ENCODE assay signal across 15 cellular contexts in the genomic region with DNA sequence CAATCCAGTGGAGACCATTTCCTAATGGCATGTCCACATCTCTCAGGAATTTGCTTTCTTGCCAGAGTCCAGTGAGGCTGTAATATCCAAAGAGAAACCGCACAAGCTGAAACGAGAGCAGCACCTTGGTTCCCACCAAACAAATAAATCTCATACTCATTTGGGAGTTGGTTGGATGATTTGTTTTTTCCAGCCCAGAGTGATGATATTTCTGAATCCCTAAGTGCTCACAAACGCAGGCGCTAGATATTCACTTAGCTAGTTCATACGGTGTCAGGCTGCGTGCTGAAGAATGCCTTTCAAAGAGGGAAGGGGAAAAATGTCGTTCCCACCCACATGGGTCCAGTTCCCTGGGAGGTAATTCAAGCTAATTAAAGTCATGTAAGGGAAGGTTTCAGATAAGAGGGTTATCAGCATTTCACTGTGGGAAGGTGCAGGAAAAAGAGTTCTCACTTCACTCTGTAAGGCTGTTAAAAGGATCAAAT. TPM values are rescaled to one million over a fixed set of nuclear protein-coding genes. Genes with fewer than 3 reads are reported as not detected.
DNase-seq lines count a peak whose midpoint lies in the region; ATAC-seq, FAIRE-seq and TF ChIP-seq lines count a peak whose summit lies in the region.
"Had no signal": no experiment of that assay in that cellular context is flagged by ENCODE, and none has a peak within 500 bp of the region (broad histone marks: within the 10 kb centered on the region; RNA-seq: fewer than 3 reads in every experiment).

No MANE protein-coding gene starts in this region.

- H3K4me3 ChIP-seq in BJ (ENCODE audit: low read depth, low read length) (no peak overlapping the region), SJCRH30 (peak overlapping the region; percentile 17), foreskin fibroblast (ENCODE audit: low read depth in 1 of 2, low read length in 2 of 2) (peak overlapping the region in 1 of 2 donors; percentile 28), pancreas (no peak overlapping the region)
- H3K4me3 ChIP-seq: skin epidermis had no signal

- FAIRE-seq in pancreas (lab: Jason Lieb, UNC): peak; percentile 47

- DNase-seq in BJ (ENCODE audit: low read depth) (peak; percentile 87), SJCRH30 (peak; percentile 70 to 71), foreskin fibroblast (peak; percentile 36 to 70), pancreas (peak in 2 of 6 donors; percentile 28 to 51), epidermal melanocyte (ENCODE audit: insufficient read length, low spot score) (no peak)
- no peak for DNase-seq in activated CD4-positive, alpha-beta memory T cell treated with anti-CD3 and anti-CD28 coated beads, Interleukin-2, amount 10 ng/mL, durations not matched to agents 7 days and 5 days
- no peak for DNase-seq in activated CD8-positive, alpha-beta memory T cell treated with anti-CD3 and anti-CD28 coated beads, Interleukin-2, amount 10 ng/mL, durations not matched to agents 7 days and 5 days
- DNase-seq: CD4-positive, alpha-beta memory T cell; H9; NCI-H446 treated with DMSO at 0.1 percent for 48 hours; stimulated activated naive CD8-positive, alpha-beta T cell treated with anti-CD3 and anti-CD28 coated beads, Interleukin-15, Interleukin-2, amounts not matched to agents 100 U/mL and 50 U/mL, for 24 hours had no signal

- H3K4me1 Mint-ChIP-seq in activated CD4-positive, alpha-beta memory T cell treated with anti-CD3 and anti-CD28 coated beads, Interleukin-2, amount 10 ng/mL, durations not matched to agents 7 days and 5 days: no peaks in the 10 kb centered on the region
- no peaks in the 10 kb centered on the region for H3K4me1 Mint-ChIP-seq in activated CD8-positive, alpha-beta memory T cell treated with anti-CD3 and anti-CD28 coated beads, Interleukin-2, amount 10 ng/mL, durations not matched to agents 7 days and 5 days
- H3K4me1 Mint-ChIP-seq: CD4-positive, alpha-beta memory T cell; H9 had no signal

- H3K27me3 ChIP-seq in BJ (ENCODE audit: control insufficient read depth, insufficient read depth, low read length) (no peaks in the 10 kb centered on the region), SJCRH30 (no peaks in the 10 kb centered on the region), pancreas (no peaks in the 10 kb centered on the region)

- no peak overlapping the region for H3K27ac Mint-ChIP-seq in activated CD4-positive, alpha-beta memory T cell treated with anti-CD3 and anti-CD28 coated beads, Interleukin-2, amount 10 ng/mL, durations not matched to agents 7 days and 5 days
- no peak overlapping the region for H3K27ac Mint-ChIP-seq in activated CD8-positive, alpha-beta memory T cell treated with anti-CD3 and anti-CD28 coated beads, Interleukin-2, amount 10 ng/mL, durations not matched to agents 7 days and 5 days
- H3K27ac Mint-ChIP-seq: activated naive CD4-positive, alpha-beta T cell treated with anti-CD3 and anti-CD28 coated beads, Interleukin-2, amount 50 U/mL, for 72 hours; CD4-positive, alpha-beta memory T cell had no signal

- ATAC-seq in pancreas (peak; percentile 64 to 78 (median 70)), HG02973 (IDR thresholded peaks at IDR 0.05; ENCODE audit: unreplicated experiment) (no peak)
- ATAC-seq in activated CD8-positive, alpha-beta memory T cell treated with anti-CD3 and anti-CD28 coated beads, Interleukin-2, amount 10 ng/mL, durations not matched to agents 7 days and 5 days: no peak
- ATAC-seq: activated naive CD4-positive, alpha-beta T cell treated with anti-CD3 and anti-CD28 coated beads, Interleukin-2, amount 50 U/mL, for 72 hours; stimulated activated naive CD8-positive, alpha-beta T cell treated with anti-CD3 and anti-CD28 coated beads, Interleukin-15, Interleukin-2, amounts not matched to agents 100 U/mL and 50 U/mL, for 24 hours had no signal

- POLR2A ChIA-PET in BJ (lab: Charles Lee): no interaction called here
- POLR2A ChIA-PET in activated CD4-positive, alpha-beta memory T cell treated with anti-CD3 and anti-CD28 coated beads, Interleukin-2, amount 10 ng/mL, durations not matched to agents 7 days and 5 days (lab: Charles Lee): no interaction called here

- H3K36me3 ChIP-seq in BJ (ENCODE audit: control insufficient read depth, insufficient read depth, low read length) (no peaks in the 10 kb centered on the region), SJCRH30 (no peaks in the 10 kb centered on the region), pancreas (no peaks in the 10 kb centered on the region)

- H3K9me3 ChIP-seq in SJCRH30 (replicated peaks) (no peaks in the 10 kb centered on the region), pancreas (no peaks in the 10 kb centered on the region)

- H3K4me1 ChIP-seq in SJCRH30: peaks cover 23% of the 10 kb centered on the region
- peaks cover 0 to 14% (median 10%) of the 10 kb centered on the region in 3 donors for H3K4me1 ChIP-seq in pancreas

- intact Hi-C loops in pancreas (cut with DNase I): no loop called here

- H3K27ac ChIP-seq in SJCRH30: peak overlapping the region; percentile 89
- H3K27ac ChIP-seq in pancreas: peak overlapping the region; percentile 40 to 71 (median 64)
- H3K27ac ChIP-seq: VCaP had no signal

- no peak for TF ChIP-seq CTCF in BJ (IDR thresholded peaks at IDR 0.05; ENCODE audit: insufficient read depth, low read depth, low read length)
- TF ChIP-seq CTCF in foreskin fibroblast (IDR thresholded peaks at IDR 0.05; ENCODE audit: low read depth, low read length): no peak
- no peak for TF ChIP-seq CTCF in pancreas (IDR thresholded peaks at IDR 0.05)

- CTCF ChIA-PET in BJ (lab: Yijun Ruan, JAX): no interaction called here
- CTCF ChIA-PET in activated CD4-positive, alpha-beta memory T cell treated with anti-CD3 and anti-CD28 coated beads, Interleukin-2, amount 10 ng/mL, durations not matched to agents 7 days and 5 days (lab: Charles Lee): interaction anchor here (0.6 to 0.7 kb wide), 2 partner anchors 10 to 509 kb away, joined by 3 to 4 read pairs; no protein-coding TSS in a partner anchor
- CTCF ChIA-PET in activated CD8-positive, alpha-beta memory T cell treated with anti-CD3 and anti-CD28 coated beads, Interleukin-2, amount 10 ng/mL, durations not matched to agents 7 days and 5 days (lab: Charles Lee): no interaction called here

- no peak overlapping the region for H3K4me3 Mint-ChIP-seq in activated CD4-positive, alpha-beta memory T cell treated with anti-CD3 and anti-CD28 coated beads, Interleukin-2, amount 10 ng/mL, durations not matched to agents 7 days and 5 days
- no peak overlapping the region for H3K4me3 Mint-ChIP-seq in activated CD8-positive, alpha-beta memory T cell treated with anti-CD3 and anti-CD28 coated beads, Interleukin-2, amount 10 ng/mL, durations not matched to agents 7 days and 5 days
- H3K4me3 Mint-ChIP-seq: CD4-positive, alpha-beta memory T cell; H9 had no signal

- H3K27me3 Mint-ChIP-seq in activated CD4-positive, alpha-beta memory T cell treated with anti-CD3 and anti-CD28 coated beads, Interleukin-2, amount 10 ng/mL, durations not matched to agents 7 days and 5 days: peaks cover 3% of the 10 kb centered on the region
- H3K27me3 Mint-ChIP-seq in activated CD8-positive, alpha-beta memory T cell treated with anti-CD3 and anti-CD28 coated beads, Interleukin-2, amount 10 ng/mL, durations not matched to agents 7 days and 5 days: peaks cover 2% of the 10 kb centered on the region

- WGBS in pancreas, 2 donors: 52 to 58% methylated on average over 7 of the region's 7 CpGs

- no peaks in the 10 kb centered on the region for H3K36me3 Mint-ChIP-seq in activated CD4-positive, alpha-beta memory T cell treated with anti-CD3 and anti-CD28 coated beads, Interleukin-2, amount 10 ng/mL, durations not matched to agents 7 days and 5 days (ENCODE audit: low read depth)
- H3K36me3 Mint-ChIP-seq in activated CD8-positive, alpha-beta memory T cell treated with anti-CD3 and anti-CD28 coated beads, Interleukin-2, amount 10 ng/mL, durations not matched to agents 7 days and 5 days: no peaks in the 10 kb centered on the region
- H3K36me3 Mint-ChIP-seq: activated naive CD4-positive, alpha-beta T cell treated with anti-CD3 and anti-CD28 coated beads, Interleukin-2, amount 50 U/mL, for 72 hours; CD4-positive, alpha-beta memory T cell had no signal

- no peaks in the 10 kb centered on the region for H3K9me3 Mint-ChIP-seq in activated CD4-positive, alpha-beta memory T cell treated with anti-CD3 and anti-CD28 coated beads, Interleukin-2, amount 10 ng/mL, durations not matched to agents 7 days and 5 days
- H3K9me3 Mint-ChIP-seq in activated CD8-positive, alpha-beta memory T cell treated with anti-CD3 and anti-CD28 coated beads, Interleukin-2, amount 10 ng/mL, durations not matched to agents 7 days and 5 days (ENCODE audit: low read depth): no peaks in the 10 kb centered on the region
- H3K9me3 Mint-ChIP-seq: activated naive CD4-positive, alpha-beta T cell treated with anti-CD3 and anti-CD28 coated beads, Interleukin-2, amount 50 U/mL, for 72 hours; H9 had no signal

RNA-seq across cellular contexts. Expression of a gene that starts 19.6 kb away (rescaled TPM):
- polyA plus RNA-seq in BJ (2011; rRNA removed): 0.06 and 0.13 TPM in 2 replicates
- polyA minus RNA-seq in BJ (2011; rRNA and poly(A)+ RNA removed): not detected in 2 replicates
- not detected in 2 replicates for total RNA-seq in SJCRH30 (2014; rRNA removed; shearing (Covaris generic))
- 10 to 100 TPM in 1 of 6 donors, 1 to 10 TPM in 5; 3.4 to 14.1 (median 5.8) TPM for total RNA-seq in pancreas
- polyA plus RNA-seq in pancreas: 10 to 100 TPM; 13.4 to 16.2 TPM
- total RNA-seq in activated CD4-positive, alpha-beta memory T cell treated with anti-CD3 and anti-CD28 coated beads, Interleukin-2, amount 10 ng/mL, durations not matched to agents 7 days and 5 days: not detected
- not detected for total RNA-seq in activated CD8-positive, alpha-beta memory T cell treated with anti-CD3 and anti-CD28 coated beads, Interleukin-2, amount 10 ng/mL, durations not matched to agents 7 days and 5 days
- total RNA-seq: activated naive CD4-positive, alpha-beta T cell treated with anti-CD3 and anti-CD28 coated beads, Interleukin-2, amount 50 U/mL, for 72 hours; CD4-positive, alpha-beta memory T cell; H9 had no signal
- polyA plus RNA-seq: CD4-positive, alpha-beta memory T cell had no signal

Comparison
In these comparisons a context has a peak if more than half of its experiments do, and no peak if none do; other contexts are left out.
1. DNase-seq: peak in BJ (single experiment), SJCRH30 (2 of 2) and foreskin fibroblast (2 of 2); none in epidermal melanocyte (single experiment), activated CD4-positive, alpha-beta memory T cell treated with anti-CD3 and anti-CD28 coated beads, Interleukin-2, amount 10 ng/mL, durations not matched to agents 7 days and 5 days (single experiment) and activated CD8-positive, alpha-beta memory T cell treated with anti-CD3 and anti-CD28 coated beads, Interleukin-2, amount 10 ng/mL, durations not matched to agents 7 days and 5 days (single experiment).
2. ATAC-seq: peak in pancreas (4 of 4); none in HG02973 (single experiment) and activated CD8-positive, alpha-beta memory T cell treated with anti-CD3 and anti-CD28 coated beads, Interleukin-2, amount 10 ng/mL, durations not matched to agents 7 days and 5 days (single experiment).